In genomic region chr3:167102071-167102470, GRCh38 we compare ENCODE assay signal across 16 cellular contexts.
DNase-seq lines count a peak whose midpoint lies in the region; ATAC-seq and TF ChIP-seq lines count a peak whose summit lies in the region.
"Had no signal": no experiment of that assay in that cellular context is flagged by ENCODE, and none has a peak within 500 bp of the region (broad histone marks: within the 10 kb centered on the region; RNA-seq: fewer than 3 reads in every experiment).

No MANE protein-coding gene starts in this region.

- H3K36me3 ChIP-seq in MG63 = no peaks in the 10 kb centered on the region
- H3K36me3 ChIP-seq: SJCRH30 had no signal

- H3K4me3 ChIP-seq in MG63 = no peak overlapping the region
- H3K4me3 ChIP-seq: SJCRH30 had no signal

- H3K9me3 ChIP-seq in MG63 = no peaks in the 10 kb centered on the region
- H3K9me3 ChIP-seq: SJCRH30 had no signal

- H3K9me3 Mint-ChIP-seq in activated naive CD8-positive, alpha-beta T cell treated with anti-CD3 and anti-CD28 coated beads for 36 hours = peaks cover 3% of the 10 kb centered on the region
- H3K9me3 Mint-ChIP-seq: activated T-helper 17 cell treated with anti-CD3 and anti-CD28 coated beads, Interleukin-2, amount 50 U/mL, for 72 hours had no signal

- no peak overlapping the region for H3K4me3 Mint-ChIP-seq in activated naive CD8-positive, alpha-beta T cell treated with anti-CD3 and anti-CD28 coated beads for 36 hours
- H3K4me3 Mint-ChIP-seq: activated T-helper 17 cell treated with anti-CD3 and anti-CD28 coated beads, Interleukin-2, amount 50 U/mL, for 72 hours; CD4-positive, CD25-positive, alpha-beta regulatory T cell had no signal

- no peaks in the 10 kb centered on the region for H3K36me3 Mint-ChIP-seq in activated naive CD8-positive, alpha-beta T cell treated with anti-CD3 and anti-CD28 coated beads for 36 hours
- H3K36me3 Mint-ChIP-seq: CD4-positive, CD25-positive, alpha-beta regulatory T cell had no signal

- no peaks in the 10 kb centered on the region for H3K4me1 Mint-ChIP-seq in activated naive CD8-positive, alpha-beta T cell treated with anti-CD3 and anti-CD28 coated beads for 36 hours
- H3K4me1 Mint-ChIP-seq: activated T-helper 17 cell treated with anti-CD3 and anti-CD28 coated beads, Interleukin-2, amount 50 U/mL, for 72 hours; CD4-positive, CD25-positive, alpha-beta regulatory T cell had no signal

- H3K27ac Mint-ChIP-seq in activated naive CD8-positive, alpha-beta T cell treated with anti-CD3 and anti-CD28 coated beads for 36 hours = no peak overlapping the region
- H3K27ac Mint-ChIP-seq: activated T-helper 17 cell treated with anti-CD3 and anti-CD28 coated beads, Interleukin-2, amount 50 U/mL, for 72 hours; CD4-positive, CD25-positive, alpha-beta regulatory T cell had no signal

- TF ChIP-seq CTCF in C4-2B (conservative IDR thresholded peaks at IDR 0.05) (peak; percentile 66), GM12874 (IDR thresholded peaks at IDR 0.05; ENCODE audit: insufficient read depth, low read depth, low read length) (peak; percentile 34; the same call in 1 of the 2 replicates), foreskin keratinocyte (conservative IDR thresholded peaks at IDR 0.05) (peak; percentile 28)

- no peaks in the 10 kb centered on the region for H3K27me3 Mint-ChIP-seq in activated naive CD8-positive, alpha-beta T cell treated with anti-CD3 and anti-CD28 coated beads for 36 hours
- H3K27me3 Mint-ChIP-seq: activated T-helper 17 cell treated with anti-CD3 and anti-CD28 coated beads, Interleukin-2, amount 50 U/mL, for 72 hours; CD4-positive, CD25-positive, alpha-beta regulatory T cell had no signal

- H3K27ac ChIP-seq in C4-2B (no peak overlapping the region), foreskin keratinocyte (no peak overlapping the region)
- H3K27ac ChIP-seq: SJCRH30 had no signal

- no peak for ATAC-seq in foreskin keratinocyte
- ATAC-seq: activated T-helper 17 cell treated with anti-CD3 and anti-CD28 coated beads, Interleukin-2, amount 50 U/mL, for 72 hours had no signal

- no peaks in the 10 kb centered on the region for H3K4me1 ChIP-seq in foreskin keratinocyte
- H3K4me1 ChIP-seq: SJCRH30 had no signal

- H3K27me3 ChIP-seq in foreskin keratinocyte = no peaks in the 10 kb centered on the region
- H3K27me3 ChIP-seq in MG63 = no peaks in the 10 kb centered on the region
- H3K27me3 ChIP-seq: SJCRH30 had no signal

- DNase-seq in NCI-H69 (lab: John Stamatoyannopoulos, UW) (peak; percentile 46), foreskin keratinocyte (no peak), hepatic stellate cell (ENCODE audit: low spot score) (no peak), MG63 (no peak)
- DNase-seq in activated CD4-positive, alpha-beta T cell treated with anti-CD3 and anti-CD28 coated beads, Interleukin-2, amount 50 U/mL, for 48 hours = no peak
- no peak for DNase-seq in activated naive CD8-positive, alpha-beta T cell treated with anti-CD3 and anti-CD28 coated beads for 36 hours
- DNase-seq: activated CD4-positive, alpha-beta T cell treated with anti-CD3 and anti-CD28 coated beads for 1 hour; caudate nucleus; CD4-positive, CD25-positive, alpha-beta regulatory T cell; H7; IMR-90; retina had no signal
